ENCODE assay signal across 1 cellular context in the genomic region with DNA sequence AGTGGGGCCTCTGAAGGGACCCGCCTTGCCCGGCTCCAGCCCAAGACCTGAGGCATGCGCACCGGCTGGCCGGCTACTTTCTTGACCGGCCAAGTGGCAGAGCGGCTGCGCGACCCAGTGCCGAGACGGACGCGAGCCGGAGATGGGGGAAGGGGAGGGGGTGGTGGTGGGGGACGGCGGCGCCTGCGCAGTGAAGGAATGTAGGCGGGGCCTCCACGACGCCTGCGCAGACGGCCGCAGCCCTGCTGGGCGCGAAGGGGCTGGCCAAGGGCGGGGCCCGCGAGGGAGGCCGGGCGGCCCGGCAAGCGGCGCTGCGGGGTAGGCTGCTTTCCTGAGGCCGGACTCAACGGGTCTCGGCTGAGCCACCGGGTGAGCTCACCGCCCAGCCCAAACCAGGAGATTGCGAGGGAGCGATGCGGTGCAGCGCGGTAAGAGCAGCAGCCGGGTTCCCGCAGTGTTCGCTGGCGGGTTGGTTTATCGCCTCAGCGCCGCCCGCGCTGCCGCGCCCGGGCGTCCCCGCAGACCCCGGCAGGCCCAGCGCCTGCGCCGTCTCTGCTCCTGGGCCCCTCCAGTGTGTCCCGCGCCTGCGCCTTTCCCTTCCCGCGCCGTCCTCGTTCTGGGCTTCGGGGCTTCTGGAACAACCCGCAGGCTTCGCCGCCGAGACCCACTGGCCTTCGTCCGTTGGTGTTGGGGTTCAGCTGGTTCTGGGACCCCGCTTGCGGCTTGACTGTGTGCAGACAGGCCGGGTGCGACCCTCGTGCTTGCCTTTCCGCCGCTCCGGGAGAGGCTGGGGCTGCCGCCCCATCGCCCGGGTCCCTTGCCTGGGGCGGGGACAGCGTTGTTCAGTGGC.
TF ChIP-seq lines count a peak whose summit lies in the region.

Gene SPECC1L (plus strand): TSS at position 276 of the 850 bp plus-strand sequence. CDS start 31,401 bp downstream, outside the sequence.

TF ChIP-seq in GM12878, 131 proteins besides CTCF, POLR2A, EP300 and RAD21 (continues in another document):
- peak; percentile 47 for TF ChIP-seq KLF5 (IDR thresholded peaks at IDR 0.05; ENCODE audit: partially characterized antibody)
- TF ChIP-seq LARP7 (IDR thresholded peaks at IDR 0.05): peak; percentile 91
- TF ChIP-seq ZNF622 (IDR thresholded peaks at IDR 0.05): no peak
- no peak for TF ChIP-seq HDAC2 (IDR thresholded peaks at IDR 0.05)
- TF ChIP-seq CEBPB (IDR thresholded peaks at IDR 0.05; ENCODE audit: borderline replicate concordance in 1 of 2, low read depth in 2 of 2, low read length in 2 of 2): no peak
- TF ChIP-seq, protein P1, sequence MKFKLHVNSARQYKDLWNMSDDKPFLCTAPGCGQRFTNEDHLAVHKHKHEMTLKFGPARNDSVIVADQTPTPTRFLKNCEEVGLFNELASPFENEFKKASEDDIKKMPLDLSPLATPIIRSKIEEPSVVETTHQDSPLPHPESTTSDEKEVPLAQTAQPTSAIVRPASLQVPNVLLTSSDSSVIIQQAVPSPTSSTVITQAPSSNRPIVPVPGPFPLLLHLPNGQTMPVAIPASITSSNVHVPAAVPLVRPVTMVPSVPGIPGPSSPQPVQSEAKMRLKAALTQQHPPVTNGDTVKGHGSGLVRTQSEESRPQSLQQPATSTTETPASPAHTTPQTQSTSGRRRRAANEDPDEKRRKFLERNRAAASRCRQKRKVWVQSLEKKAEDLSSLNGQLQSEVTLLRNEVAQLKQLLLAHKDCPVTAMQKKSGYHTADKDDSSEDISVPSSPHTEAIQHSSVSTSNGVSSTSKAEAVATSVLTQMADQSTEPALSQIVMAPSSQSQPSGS (IDR thresholded peaks at IDR 0.05; ENCODE audit: low read length): no peak
- no peak for TF ChIP-seq ZNF384 (IDR thresholded peaks at IDR 0.05; ENCODE audit: borderline replicate concordance, low read depth, low read length)
- TF ChIP-seq ETV6 (conservative IDR thresholded peaks at IDR 0.05 in 1 of 2, IDR thresholded peaks at IDR 0.05 in 1 of 2; ENCODE audit: borderline replicate concordance in 1 of 2, low read depth in 1 of 2): no peak
- no peak for TF ChIP-seq SRF (IDR thresholded peaks at IDR 0.05; ENCODE audit: low read depth in 2 of 2, low read length in 2 of 2)
- TF ChIP-seq ATF7 (IDR thresholded peaks at IDR 0.05; ENCODE audit: low read depth): no peak
- 0 out of 2 replicates have a peak, but pooled peaks have one; percentile 23 for TF ChIP-seq ZNF24 (IDR thresholded peaks at IDR 0.05)
- TF ChIP-seq PAX5 (IDR thresholded peaks at IDR 0.05; ENCODE audit: borderline replicate concordance, low read depth, low read length): no peak
- no peak for TF ChIP-seq RBBP5 (conservative IDR thresholded peaks at IDR 0.05)
- no peak for TF ChIP-seq ZBTB40 (IDR thresholded peaks at IDR 0.05; ENCODE audit: borderline replicate concordance)
- TF ChIP-seq STAT1 (conservative IDR thresholded peaks at IDR 0.05): 0 out of 2 replicates have a peak, but pooled peaks have one; percentile 33
- TF ChIP-seq CBX3 (IDR thresholded peaks at IDR 0.05; ENCODE audit: borderline replicate concordance, low read depth): no peak
- no peak for TF ChIP-seq MTA2 (IDR thresholded peaks at IDR 0.05; ENCODE audit: low read depth)
- no peak for TF ChIP-seq CREB1 (IDR thresholded peaks at IDR 0.05; ENCODE audit: low read depth)
- TF ChIP-seq SUZ12 (IDR thresholded peaks at IDR 0.05; ENCODE audit: unreplicated experiment): no peak
- no peak for TF ChIP-seq SREBF2 (IDR thresholded peaks at IDR 0.05; ENCODE audit: low read length)
- TF ChIP-seq SIX5 (IDR thresholded peaks at IDR 0.05; ENCODE audit: low read depth, low read length, severe bottlenecking): no peak
- TF ChIP-seq CREM (IDR thresholded peaks at IDR 0.05; ENCODE audit: low read depth): no peak
- TF ChIP-seq RELA (IDR thresholded peaks at IDR 0.05; ENCODE audit: borderline replicate concordance, partially characterized antibody): peak; percentile 17
- TF ChIP-seq YBX1 (IDR thresholded peaks at IDR 0.05): no peak
- TF ChIP-seq TARDBP (IDR thresholded peaks at IDR 0.05; ENCODE audit: borderline replicate concordance): no peak
- TF ChIP-seq SMARCA5 (IDR thresholded peaks at IDR 0.05): peak; percentile 80
- peak; percentile 30; the same call in 1 of the 2 replicates for TF ChIP-seq MXI1 (IDR thresholded peaks at IDR 0.05; ENCODE audit: low read depth, low read length)
- TF ChIP-seq FOXK2 (IDR thresholded peaks at IDR 0.05): no peak
- TF ChIP-seq, protein P2, sequence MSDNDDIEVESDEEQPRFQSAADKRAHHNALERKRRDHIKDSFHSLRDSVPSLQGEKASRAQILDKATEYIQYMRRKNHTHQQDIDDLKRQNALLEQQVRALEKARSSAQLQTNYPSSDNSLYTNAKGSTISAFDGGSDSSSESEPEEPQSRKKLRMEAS (IDR thresholded peaks at IDR 0.05; ENCODE audit: low read depth, low read length): peak; percentile 31; the same call in 1 of the 2 replicates
- peak; percentile 88 for TF ChIP-seq BACH1 (IDR thresholded peaks at IDR 0.05; ENCODE audit: borderline replicate concordance)
- peak; percentile 30; the same call in 1 of the 2 replicates for TF ChIP-seq YY1 (IDR thresholded peaks at IDR 0.05; ENCODE audit: low read depth, low read length)
- TF ChIP-seq CBFB (IDR thresholded peaks at IDR 0.05; ENCODE audit: low read depth): no peak
- TF ChIP-seq, protein P3, sequence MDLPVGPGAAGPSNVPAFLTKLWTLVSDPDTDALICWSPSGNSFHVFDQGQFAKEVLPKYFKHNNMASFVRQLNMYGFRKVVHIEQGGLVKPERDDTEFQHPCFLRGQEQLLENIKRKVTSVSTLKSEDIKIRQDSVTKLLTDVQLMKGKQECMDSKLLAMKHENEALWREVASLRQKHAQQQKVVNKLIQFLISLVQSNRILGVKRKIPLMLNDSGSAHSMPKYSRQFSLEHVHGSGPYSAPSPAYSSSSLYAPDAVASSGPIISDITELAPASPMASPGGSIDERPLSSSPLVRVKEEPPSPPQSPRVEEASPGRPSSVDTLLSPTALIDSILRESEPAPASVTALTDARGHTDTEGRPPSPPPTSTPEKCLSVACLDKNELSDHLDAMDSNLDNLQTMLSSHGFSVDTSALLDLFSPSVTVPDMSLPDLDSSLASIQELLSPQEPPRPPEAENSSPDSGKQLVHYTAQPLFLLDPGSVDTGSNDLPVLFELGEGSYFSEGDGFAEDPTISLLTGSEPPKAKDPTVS (IDR thresholded peaks at IDR 0.05; ENCODE audit: low read depth, low read length): no peak
- TF ChIP-seq ZSCAN29 (IDR thresholded peaks at IDR 0.05): no peak
- no peak for TF ChIP-seq SKIL (IDR thresholded peaks at IDR 0.05; ENCODE audit: low read depth, poor library complexity, severe bottlenecking)
- TF ChIP-seq, protein P4, sequence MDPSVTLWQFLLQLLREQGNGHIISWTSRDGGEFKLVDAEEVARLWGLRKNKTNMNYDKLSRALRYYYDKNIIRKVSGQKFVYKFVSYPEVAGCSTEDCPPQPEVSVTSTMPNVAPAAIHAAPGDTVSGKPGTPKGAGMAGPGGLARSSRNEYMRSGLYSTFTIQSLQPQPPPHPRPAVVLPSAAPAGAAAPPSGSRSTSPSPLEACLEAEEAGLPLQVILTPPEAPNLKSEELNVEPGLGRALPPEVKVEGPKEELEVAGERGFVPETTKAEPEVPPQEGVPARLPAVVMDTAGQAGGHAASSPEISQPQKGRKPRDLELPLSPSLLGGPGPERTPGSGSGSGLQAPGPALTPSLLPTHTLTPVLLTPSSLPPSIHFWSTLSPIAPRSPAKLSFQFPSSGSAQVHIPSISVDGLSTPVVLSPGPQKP (IDR thresholded peaks at IDR 0.05; ENCODE audit: low read depth, low read length): no peak
- TF ChIP-seq RUNX3 (IDR thresholded peaks at IDR 0.05; ENCODE audit: low read length): peak; percentile 39
- TF ChIP-seq SP1 (IDR thresholded peaks at IDR 0.05; ENCODE audit: low read depth, low read length): no peak
- TF ChIP-seq FOS (IDR thresholded peaks at IDR 0.05; ENCODE audit: borderline replicate concordance, extremely low read depth, insufficient read length): no peak
- TF ChIP-seq BMI1 (IDR thresholded peaks at IDR 0.05; ENCODE audit: borderline replicate concordance): no peak
- TF ChIP-seq CHD2 (IDR thresholded peaks at IDR 0.05; ENCODE audit: borderline replicate concordance, low read depth, low read length): peak; percentile 23; the same call in 1 of the 2 replicates
- TF ChIP-seq USF1 (IDR thresholded peaks at IDR 0.05; ENCODE audit: borderline replicate concordance, extremely low read length, insufficient read depth, low read depth, low read length): no peak
- no peak for TF ChIP-seq E4F1 (IDR thresholded peaks at IDR 0.05; ENCODE audit: borderline replicate concordance, partially characterized antibody)
- no peak for TF ChIP-seq MYB (IDR thresholded peaks at IDR 0.05; ENCODE audit: borderline replicate concordance, low read depth, low read length)
- TF ChIP-seq NR2C1 (IDR thresholded peaks at IDR 0.05): no peak
- peak; percentile 14; the same call in 1 of the 2 replicates for TF ChIP-seq HCFC1 (IDR thresholded peaks at IDR 0.05; ENCODE audit: low read length)
